In the genomic region with DNA sequence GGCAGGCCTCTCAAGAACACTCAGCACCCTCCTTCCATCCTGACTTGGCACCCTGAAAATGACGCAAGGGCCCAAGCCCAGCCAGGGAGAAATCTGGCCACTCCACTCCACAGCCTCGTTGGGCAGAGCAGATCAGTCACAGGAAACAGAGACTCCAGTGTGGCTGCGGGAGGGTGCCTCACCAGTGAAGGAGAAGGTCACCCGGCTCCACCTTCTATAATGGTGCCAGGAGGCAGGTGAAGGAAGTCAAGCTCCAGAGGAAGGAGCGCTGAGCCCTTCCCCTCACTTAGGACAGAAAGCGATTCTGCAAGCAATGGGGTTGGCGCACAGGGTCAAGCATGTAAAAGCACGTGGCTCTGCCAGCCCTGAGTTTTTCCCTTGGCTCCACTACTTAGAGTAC, we compare ENCODE assay signal across 1 cellular context.
TF ChIP-seq lines count a peak whose summit lies in the region.

No MANE protein-coding gene starts in this region.

TF ChIP-seq in HepG2, 621 proteins besides CTCF, POLR2A, EP300 and RAD21:
- TF ChIP-seq ZNF629 (CRISPR knock-in tag; conservative IDR thresholded peaks at IDR 0.05) (0 out of 2 replicates have a peak, but pooled peaks have one; percentile 29), ZNF709 (CRISPR knock-in tag; IDR thresholded peaks at IDR 0.05) (no peak), PHF21A (CRISPR knock-in tag; IDR thresholded peaks at IDR 0.05) (no peak)
